In genomic region chr5:142358648-142359047, GRCh38 we compare ENCODE assay signal across 1 cellular context.
TF ChIP-seq lines count a peak whose summit lies in the region.

No MANE protein-coding gene starts in this region.

TF ChIP-seq in IMR-90, 13 proteins besides CTCF, POLR2A, EP300 and RAD21:
- TF ChIP-seq USF2 (IDR thresholded peaks at IDR 0.05; ENCODE audit: low read depth, low read length) = no peak
- TF ChIP-seq SMC3 (IDR thresholded peaks at IDR 0.05; ENCODE audit: low read depth, low read length) = no peak
- no peak for TF ChIP-seq CEBPB (IDR thresholded peaks at IDR 0.05; ENCODE audit: low read depth, low read length)
- TF ChIP-seq MXI1 (IDR thresholded peaks at IDR 0.05; ENCODE audit: borderline replicate concordance, low read depth, low read length) = no peak
- TF ChIP-seq NFE2L2 (IDR thresholded peaks at IDR 0.05; ENCODE audit: low read depth, low read length) = no peak
- no peak for TF ChIP-seq BHLHE40 (IDR thresholded peaks at IDR 0.05; ENCODE audit: low read depth, low read length)
- TF ChIP-seq ELK1 (IDR thresholded peaks at IDR 0.05; ENCODE audit: borderline replicate concordance, low read depth, low read length) = no peak
- TF ChIP-seq RCOR1 (IDR thresholded peaks at IDR 0.05; ENCODE audit: insufficient replicate concordance, low read length) = no peak
- no peak for TF ChIP-seq MAFK (IDR thresholded peaks at IDR 0.05; ENCODE audit: low read depth, low read length)
- no peak for TF ChIP-seq CHD1 (IDR thresholded peaks at IDR 0.05; ENCODE audit: low read depth, low read length)
- TF ChIP-seq RFX5 (IDR thresholded peaks at IDR 0.05; ENCODE audit: low read depth, low read length) = no peak
